11 cellular contexts compared by ENCODE assay signal in the genomic region with DNA sequence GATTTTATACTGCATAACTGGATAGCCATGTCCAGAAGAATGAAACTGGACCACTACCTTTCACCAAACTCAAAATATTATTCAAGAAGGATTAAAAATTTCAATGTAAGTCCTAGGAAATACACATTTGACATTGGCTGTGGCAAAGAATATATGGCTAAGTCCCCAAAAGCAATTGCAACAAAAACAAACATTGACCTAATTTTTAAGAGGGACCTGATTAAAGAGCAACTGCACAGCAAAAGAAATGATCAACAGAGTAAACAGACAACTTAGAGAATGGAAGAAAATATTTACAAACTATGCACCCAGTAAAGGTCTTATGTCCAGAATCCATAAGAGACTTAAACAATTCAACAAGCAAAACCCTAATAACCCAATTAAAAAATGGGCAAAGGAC.
"Had no signal": no experiment of that assay in that cellular context is flagged by ENCODE, and none has a peak within 500 bp of the region (broad histone marks: within the 10 kb centered on the region; RNA-seq: fewer than 3 reads in every experiment).

No MANE protein-coding gene starts in this region.

- FAIRE-seq: H1, H54 had no signal

- H3K4me3 ChIP-seq: GM23248, GM23338, HAP-1 had no signal

- DNase-seq: GM23248, GOT3, H7, H9, HCEC 1CT, HFFc6 had no signal

- H2AFZ ChIP-seq: GM23248, GM23338 had no signal

- ATAC-seq: GM23338, HCT116 had no signal

- H3K9ac ChIP-seq: GM23248 had no signal

- H3K4me1 ChIP-seq: HAP-1 had no signal

- H3K4me2 ChIP-seq: GM23338 had no signal

- H3K9me3 ChIP-seq: HAP-1 had no signal

- H3K36me3 ChIP-seq: HAP-1 had no signal

- H3K27ac ChIP-seq: GM23248 had no signal
